In genomic region chr6:97626586-97627441, GRCh38 we compare ENCODE assay signal across 8 cellular contexts.
DNase-seq lines count a peak whose midpoint lies in the region; TF ChIP-seq lines count a peak whose summit lies in the region.

No MANE protein-coding gene starts in this region.

- TF ChIP-seq CTCF in coronary artery (IDR thresholded peaks at IDR 0.05) (no peak), retinal pigment epithelial cell (conservative IDR thresholded peaks at IDR 0.05; ENCODE audit: low read depth, low read length) (no peak)

- H3K27ac Mint-ChIP-seq in T-helper 2 cell treated with Interferon-gamma antibody and Interleukin-4, amounts not matched to agents 5 μg/mL and 100 μg/mL, for 36 hours = no peak overlapping the region

- no peaks in the 10 kb centered on the region for H3K4me1 Mint-ChIP-seq in T-helper 2 cell treated with Interferon-gamma antibody and Interleukin-4, amounts not matched to agents 5 μg/mL and 100 μg/mL, for 36 hours (ENCODE audit: low read depth)

- H3K36me3 Mint-ChIP-seq in T-helper 2 cell treated with Interferon-gamma antibody and Interleukin-4, amounts not matched to agents 5 μg/mL and 100 μg/mL, for 36 hours (ENCODE audit: low read depth) = no peaks in the 10 kb centered on the region

- H3K4me3 ChIP-seq in coronary artery (peak overlapping the region; percentile 30), retinal pigment epithelial cell (ENCODE audit: low read length) (peak overlapping the region; percentile 25)

- DNase-seq in EL (peak; percentile 11), NCI-H2227 (lab: John Stamatoyannopoulos, UW; ENCODE audit: unreplicated experiment) (peak; percentile 36), coronary artery (ENCODE audit: low spot score) (no peak), retinal pigment epithelial cell (ENCODE audit: low read depth) (peak; percentile 81), iPS-NIHi7 (ENCODE audit: extremely low spot score) (no peak)
- no peak for DNase-seq in T-helper 2 cell treated with Interferon-gamma antibody and Interleukin-4, amounts not matched to agents 5 μg/mL and 100 μg/mL, for 36 hours (ENCODE audit: low spot score)
- DNase-seq in activated CD4-positive, alpha-beta T cell treated with anti-CD3 and anti-CD28 coated beads for 48 hours = no peak
- no peak for DNase-seq in stimulated activated CD4-positive, alpha-beta T cell treated with anti-CD3 and anti-CD28 coated beads, Interleukin-4, amount 100 ng/mL, for 4 hours

- no peaks in the 10 kb centered on the region for H3K9me3 Mint-ChIP-seq in T-helper 2 cell treated with Interferon-gamma antibody and Interleukin-4, amounts not matched to agents 5 μg/mL and 100 μg/mL, for 36 hours

- H3K4me3 Mint-ChIP-seq in T-helper 2 cell treated with Interferon-gamma antibody and Interleukin-4, amounts not matched to agents 5 μg/mL and 100 μg/mL, for 36 hours = no peak overlapping the region

- H3K27ac ChIP-seq in coronary artery = no peak overlapping the region

- H3K27me3 Mint-ChIP-seq in T-helper 2 cell treated with Interferon-gamma antibody and Interleukin-4, amounts not matched to agents 5 μg/mL and 100 μg/mL, for 36 hours (ENCODE audit: low read depth) = no peaks in the 10 kb centered on the region

Comparison
In these comparisons a context has a peak if more than half of its experiments do, and no peak if none do; other contexts are left out.
1. DNase-seq: peak in EL (single experiment), NCI-H2227 (single experiment) and retinal pigment epithelial cell (single experiment); none in coronary artery (single experiment), T-helper 2 cell treated with Interferon-gamma antibody and Interleukin-4, amounts not matched to agents 5 μg/mL and 100 μg/mL, for 36 hours (single experiment), iPS-NIHi7 (single experiment), activated CD4-positive, alpha-beta T cell treated with anti-CD3 and anti-CD28 coated beads for 48 hours (single experiment) and stimulated activated CD4-positive, alpha-beta T cell treated with anti-CD3 and anti-CD28 coated beads, Interleukin-4, amount 100 ng/mL, for 4 hours (0 of 2).